ENCODE assay signal across 8 cellular contexts in the genomic region with DNA sequence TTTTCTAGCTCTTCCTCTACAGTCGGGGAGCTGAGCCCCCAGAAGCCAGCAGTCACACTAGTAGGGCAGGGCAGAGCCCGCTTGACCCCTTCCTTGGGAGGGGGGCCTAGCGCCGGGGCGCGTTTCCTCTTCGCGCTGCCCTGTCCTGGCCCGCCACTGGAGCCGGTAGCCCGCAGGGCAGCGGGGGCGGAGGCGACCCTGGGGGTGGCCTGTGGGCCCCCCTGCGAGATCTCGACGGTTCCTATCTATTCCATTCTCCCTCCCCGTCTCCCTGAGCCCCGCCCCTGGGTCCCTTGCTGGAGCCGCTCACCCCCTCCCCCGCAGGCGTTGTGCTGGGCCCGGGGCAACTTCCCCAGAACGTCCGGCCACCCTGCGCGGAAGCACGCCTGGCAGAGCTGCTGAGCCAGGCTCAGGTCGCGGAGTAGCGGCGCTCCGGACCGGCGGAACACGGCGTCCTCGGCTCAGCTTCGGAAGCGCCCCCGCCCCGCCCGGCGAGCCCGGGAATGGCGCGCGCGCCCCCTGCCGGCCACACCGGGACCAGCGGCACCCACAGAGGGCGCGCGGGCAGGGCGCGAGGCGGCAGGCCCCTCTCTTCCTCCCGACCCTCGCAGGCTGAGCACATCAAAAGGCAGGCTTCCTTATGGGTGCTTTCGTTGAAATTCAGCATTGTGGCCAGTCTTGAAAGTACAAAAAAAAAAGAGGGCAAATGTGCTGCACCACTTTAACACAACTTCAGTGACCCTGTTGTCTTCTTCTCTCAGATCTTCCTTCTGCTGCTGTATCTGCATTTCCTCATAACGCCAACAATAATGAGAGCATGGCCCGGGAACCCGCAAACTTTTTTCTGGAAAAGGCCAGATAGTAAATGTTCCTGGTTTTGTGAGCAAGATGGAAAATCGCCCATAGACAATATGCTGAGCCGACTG.
DNase-seq lines count a peak whose midpoint lies in the region; ATAC-seq and TF ChIP-seq lines count a peak whose summit lies in the region.

No MANE protein-coding gene starts in this region.

- H3K27me3 ChIP-seq in mucosa of rectum (ENCODE audit: control insufficient read depth in 2 of 2, insufficient read depth in 2 of 2, low read length in 2 of 2): no peaks in the 10 kb centered on the region

- peaks cover 0 to 2% of the 10 kb centered on the region in 2 donors for H3K4me1 ChIP-seq in mucosa of rectum (ENCODE audit: control insufficient read depth in 2 of 2, insufficient read depth in 2 of 2, low read length in 2 of 2)

- H3K36me3 Mint-ChIP-seq in stimulated activated naive B cell treated with anti-CD40 and anti-IgM and Interleukin-4, amounts not matched to agents 10 μg/mL and 1 μg/mL and 100 μg/mL, for 72 hours: no peaks in the 10 kb centered on the region

- H3K9ac ChIP-seq in mucosa of rectum (ENCODE audit: low read depth in 1 of 2, low read length in 2 of 2): peak overlapping the region; percentile 38 to 76

- H3K4me3 Mint-ChIP-seq in stimulated activated naive B cell treated with anti-CD40 and anti-IgM and Interleukin-4, amounts not matched to agents 10 μg/mL and 1 μg/mL and 100 μg/mL, for 72 hours: peak overlapping the region; percentile 81 to 85

- CTCF ChIA-PET in AG04449 (lab: Yijun Ruan, JAX): interaction anchor here (0.5 to 8.7 kb wide), 37 partner anchors 9 to 1364 kb away, joined by 3 to 119 read pairs (median 4); no protein-coding TSS in a partner anchor

- peak overlapping the region; percentile 42 for H3K27ac Mint-ChIP-seq in stimulated activated naive B cell treated with anti-CD40 and anti-IgM and Interleukin-4, amounts not matched to agents 10 μg/mL and 1 μg/mL and 100 μg/mL, for 72 hours

- TF ChIP-seq CTCF in AG04449 (IDR thresholded peaks at IDR 0.05; ENCODE audit: insufficient read depth, low read length, missing control alignments): peak; percentile 75

- DNase-seq in AG04449 (ENCODE audit: low read depth, low spot score) (no peak), NCI-H2196 (lab: John Stamatoyannopoulos, UW; ENCODE audit: unreplicated experiment) (peak; percentile 47)
- DNase-seq in activated CD8-positive, alpha-beta memory T cell treated with anti-CD3 and anti-CD28 coated beads, Interleukin-2, amount 50 U/mL, for 48 hours: peak; percentile 87
- DNase-seq in stimulated activated naive B cell treated with anti-CD40 and anti-IgM and Interleukin-4, amounts not matched to agents 10 μg/mL and 1 μg/mL and 100 μg/mL, for 72 hours: peak; percentile 61

- ATAC-seq in GM18508 (IDR thresholded peaks at IDR 0.05; ENCODE audit: insufficient read depth, unreplicated experiment) (peak; percentile 53), HG02943 (IDR thresholded peaks at IDR 0.05; ENCODE audit: low read depth, unreplicated experiment) (peak; percentile 74), esophagus mucosa (peak; percentile 90)
- ATAC-seq in stimulated activated naive B cell treated with anti-CD40 and anti-IgM and Interleukin-4, amounts not matched to agents 10 μg/mL and 1 μg/mL and 100 μg/mL, for 72 hours (replicated peaks): peak; percentile 81 to 86

- peak overlapping the region; percentile 61 to 72 for H3K27ac ChIP-seq in mucosa of rectum (ENCODE audit: low read depth in 2 of 2, low read length in 2 of 2)

- peak overlapping the region; percentile 66 for H3K4me3 ChIP-seq in AG04449 (ENCODE audit: low read depth, low read length)
- H3K4me3 ChIP-seq in mucosa of rectum (ENCODE audit: low read length in 2 of 2): peak overlapping the region; percentile 69 to 70

- H3K9me3 ChIP-seq in mucosa of rectum (ENCODE audit: control insufficient read depth in 2 of 2, low read length in 2 of 2): no peaks in the 10 kb centered on the region

- POLR2A ChIA-PET in AG04449 (lab: Yijun Ruan, JAX): no interaction called here

- H3K4me1 Mint-ChIP-seq in stimulated activated naive B cell treated with anti-CD40 and anti-IgM and Interleukin-4, amounts not matched to agents 10 μg/mL and 1 μg/mL and 100 μg/mL, for 72 hours: peaks cover 31 to 33% of the 10 kb centered on the region in 2 donors

- H3K36me3 ChIP-seq in mucosa of rectum (ENCODE audit: control insufficient read depth in 2 of 2, insufficient read depth in 2 of 2, low read length in 2 of 2): no peaks in the 10 kb centered on the region

- H3K27me3 Mint-ChIP-seq in stimulated activated naive B cell treated with anti-CD40 and anti-IgM and Interleukin-4, amounts not matched to agents 10 μg/mL and 1 μg/mL and 100 μg/mL, for 72 hours: no peaks in the 10 kb centered on the region

- peaks cover 8 to 12% of the 10 kb centered on the region in 2 donors for H3K9me3 Mint-ChIP-seq in stimulated activated naive B cell treated with anti-CD40 and anti-IgM and Interleukin-4, amounts not matched to agents 10 μg/mL and 1 μg/mL and 100 μg/mL, for 72 hours
